8 cellular contexts compared by ENCODE assay signal in genomic region chr17:40287494-40288369, GRCh38. TPM values are rescaled to one million over a fixed set of nuclear protein-coding genes. Genes with fewer than 3 reads are reported as not detected.
DNase-seq lines count a peak whose midpoint lies in the region; ATAC-seq and TF ChIP-seq lines count a peak whose summit lies in the region.

CDC6 (plus strand) TSS chr17:40287879; CDS start chr17:40289421, 1,542 bp downstream.

- H3K27ac ChIP-seq in angular gyrus (ENCODE audit: low read depth, low read length) (peak within 1 kb of the TSS; percentile 60), right atrium auricular region (no peak within 1 kb of the TSS), vagina (peak within 1 kb of the TSS; percentile 52)

- DNase-seq in NCI-H1694 treated with DMSO at 0.1 percent for 48 hours (lab: John Stamatoyannopoulos, UW) (peak; percentile 99), T-helper 17 cell (peak; percentile 94 to 96 (median 95)), right atrium auricular region (ENCODE audit: low spot score) (peak; percentile 99), pulmonary artery endothelial cell (ENCODE audit: low read depth, low spot score) (peak; percentile 93), vagina (ENCODE audit: extremely low spot score in 2 of 2) (peak in 1 of 2 donors; percentile 99)

- TF ChIP-seq CTCF in right atrium auricular region (IDR thresholded peaks at IDR 0.05) (no peak), vagina (IDR thresholded peaks at IDR 0.05) (no peak)

- H3K27me3 Mint-ChIP-seq in T-helper 17 cell, result no peaks in the 10 kb centered on the region

- H3K27me3 ChIP-seq in right atrium auricular region, result no peaks in the 10 kb centered on the region
- H3K27me3 ChIP-seq in vagina, result no peaks in the 10 kb centered on the region

- TF ChIP-seq POLR2A in GM15510 (IDR thresholded peaks at IDR 0.05; ENCODE audit: borderline replicate concordance, extremely low read depth, insufficient read length), result peak; percentile 88
- no peak for TF ChIP-seq POLR2A in vagina (IDR thresholded peaks at IDR 0.05)

- H3K9me3 ChIP-seq in T-helper 17 cell (ENCODE audit: control insufficient read depth, low read length, poor library complexity, severe bottlenecking) (no peaks in the 10 kb centered on the region), right atrium auricular region (no peaks in the 10 kb centered on the region), vagina (no peaks in the 10 kb centered on the region)

- H3K36me3 ChIP-seq in right atrium auricular region, result no peaks in the 10 kb centered on the region
- no peaks in the 10 kb centered on the region for H3K36me3 ChIP-seq in vagina

- H3K27ac Mint-ChIP-seq in T-helper 17 cell, result peak within 1 kb of the TSS; percentile 96

- peak within 1 kb of the TSS; percentile 100 for H3K4me3 Mint-ChIP-seq in T-helper 17 cell

- intact Hi-C loops in vagina (cut with DNase I), result loop anchor here (5.0 kb wide), 1 partner anchor 70 kb away; the partner anchor contains the start of gene WIPF2

- peaks cover 27% of the 10 kb centered on the region for H3K4me1 Mint-ChIP-seq in T-helper 17 cell

- ATAC-seq in HG02885 (IDR thresholded peaks at IDR 0.05; ENCODE audit: poor library complexity, unreplicated experiment) (peak; percentile 95), T-helper 17 cell (peak; percentile 94)

- H3K36me3 Mint-ChIP-seq in T-helper 17 cell (ENCODE audit: low read depth), result no peaks in the 10 kb centered on the region

- peaks cover 0 to 48% of the 10 kb centered on the region in 2 donors for H3K4me1 ChIP-seq in right atrium auricular region
- H3K4me1 ChIP-seq in vagina, result peaks cover 36% of the 10 kb centered on the region

- H3K4me3 ChIP-seq in right atrium auricular region, result peak within 1 kb of the TSS; percentile 40 to 56
- peak within 1 kb of the TSS; percentile 43 to 49 for H3K4me3 ChIP-seq in vagina

RNA-seq across cellular contexts. Expression of gene CDC6, which starts in this region (rescaled TPM):
- total RNA-seq in T-helper 17 cell, result 1 to 10 TPM; 1.2 to 2.7 TPM
- 1 to 10 TPM in 1 of 2 donors, under 1 TPM in 1; 0.44 to 1.0 TPM for total RNA-seq in right atrium auricular region
- 25.5 and 41.3 TPM in 2 replicates for total RNA-seq in pulmonary artery endothelial cell
- 3.7 TPM for total RNA-seq in vagina

Comparison
In these comparisons a context has a peak if more than half of its experiments do, and no peak if none do; other contexts are left out.
1. H3K27ac ChIP-seq: peak in angular gyrus (single experiment) and vagina (single experiment); none in right atrium auricular region (0 of 2).